9 cellular contexts compared by ENCODE assay signal in the genomic region with DNA sequence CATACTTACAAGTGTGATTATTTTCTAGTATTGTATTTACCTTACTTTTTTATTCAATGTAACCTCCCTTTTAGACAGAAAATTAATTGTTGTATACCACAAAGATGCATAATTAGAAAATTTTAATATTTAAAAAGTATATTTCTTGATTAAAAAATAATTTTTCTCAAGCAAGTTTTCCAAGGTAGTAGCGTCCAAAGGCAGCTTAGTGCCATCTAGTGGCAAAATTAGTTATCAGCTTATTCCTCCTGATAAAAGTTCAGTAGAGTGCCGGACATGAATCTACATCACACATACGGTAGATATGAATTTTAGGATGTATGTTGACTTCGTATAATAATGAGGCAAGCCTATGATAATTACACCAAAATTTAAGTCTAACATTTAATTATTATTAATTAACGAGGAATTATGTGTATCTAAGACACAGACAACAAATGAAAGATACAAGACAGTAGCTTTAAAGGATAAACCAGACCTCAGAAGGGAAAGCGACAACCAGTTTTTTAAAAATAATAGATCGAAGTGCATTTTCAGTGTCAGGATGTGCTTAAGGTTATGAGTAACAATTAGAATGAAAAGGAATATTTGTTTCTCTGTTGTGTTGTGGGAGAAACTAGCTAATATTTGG.
DNase-seq lines count a peak whose midpoint lies in the region; ATAC-seq, FAIRE-seq and TF ChIP-seq lines count a peak whose summit lies in the region.
"Had no signal": no experiment of that assay in that cellular context is flagged by ENCODE, and none has a peak within 500 bp of the region (broad histone marks: within the 10 kb centered on the region; RNA-seq: fewer than 3 reads in every experiment).

No MANE protein-coding gene starts in this region.

- CTCF ChIA-PET in Caco-2 (lab: Charles Lee): interaction anchor here (0.6 to 1.7 kb wide), 2 partner anchors 20 to 276 kb away, joined by 3 to 13 read pairs; no protein-coding TSS in a partner anchor
- CTCF ChIA-PET in activated CD4-positive, alpha-beta memory T cell treated with anti-CD3 and anti-CD28 coated beads, Interleukin-2, amount 10 ng/mL, durations not matched to agents 7 days and 5 days (lab: Charles Lee): interaction anchor here (1.0 to 2.3 kb wide), 4 partner anchors 12 to 704 kb away, joined by 4 to 7 read pairs (median 4); no protein-coding TSS in a partner anchor

- no peak overlapping the region for H3K27ac Mint-ChIP-seq in Caco-2 (ENCODE audit: unreplicated experiment)
- no peak overlapping the region for H3K27ac Mint-ChIP-seq in activated CD4-positive, alpha-beta memory T cell treated with anti-CD3 and anti-CD28 coated beads, Interleukin-2, amount 10 ng/mL, durations not matched to agents 7 days and 5 days

- FAIRE-seq in small intestine (lab: Jason Lieb, UNC): peak; percentile 36

- H3K36me3 Mint-ChIP-seq in Caco-2 (ENCODE audit: insufficient read depth, unreplicated experiment): no peaks in the 10 kb centered on the region
- no peaks in the 10 kb centered on the region for H3K36me3 Mint-ChIP-seq in activated CD4-positive, alpha-beta memory T cell treated with anti-CD3 and anti-CD28 coated beads, Interleukin-2, amount 10 ng/mL, durations not matched to agents 7 days and 5 days (ENCODE audit: low read depth)

- peak; percentile 90 for ATAC-seq in GM19351 (IDR thresholded peaks at IDR 0.05; ENCODE audit: unreplicated experiment)

- H3K27ac ChIP-seq in small intestine (ENCODE audit: low read depth in 1 of 2, low read length in 1 of 2): no peak overlapping the region
- H3K27ac ChIP-seq: SK-N-MC had no signal

- no peak overlapping the region for H3K4me3 Mint-ChIP-seq in Caco-2 (ENCODE audit: unreplicated experiment)
- H3K4me3 Mint-ChIP-seq in activated CD4-positive, alpha-beta memory T cell treated with anti-CD3 and anti-CD28 coated beads, Interleukin-2, amount 10 ng/mL, durations not matched to agents 7 days and 5 days: no peak overlapping the region

- H3K4me3 ChIP-seq in Caco-2 (ENCODE audit: low read depth, low read length) (no peak overlapping the region), small intestine (ENCODE audit: low read depth in 1 of 2, low read length in 2 of 2) (no peak overlapping the region)
- H3K4me3 ChIP-seq: SK-N-MC had no signal

- H3K4me1 ChIP-seq in Caco-2: no peaks in the 10 kb centered on the region
- H3K4me1 ChIP-seq in small intestine (ENCODE audit: control insufficient read depth in 2 of 2, insufficient read depth in 1 of 2, low read depth in 1 of 2, low read length in 1 of 2): no peaks in the 10 kb centered on the region

- TF ChIP-seq CTCF in Caco-2 (IDR thresholded peaks at IDR 0.05; ENCODE audit: insufficient read depth in 1 of 2, low read depth in 1 of 2, low read length in 1 of 2, severe bottlenecking in 1 of 2, unreplicated experiment in 1 of 2): peak; percentile 57 to 65

- no peaks in the 10 kb centered on the region for H3K9me3 Mint-ChIP-seq in Caco-2 (ENCODE audit: unreplicated experiment)
- H3K9me3 Mint-ChIP-seq in activated CD4-positive, alpha-beta memory T cell treated with anti-CD3 and anti-CD28 coated beads, Interleukin-2, amount 10 ng/mL, durations not matched to agents 7 days and 5 days: peaks cover 5% of the 10 kb centered on the region

- DNase-seq in Caco-2 (peak in 1 of 2 experiments; percentile 19), HT-29 (ENCODE audit: low spot score) (peak; percentile 19), SHP77 treated with DMSO at 0.1 percent for 48 hours (lab: John Stamatoyannopoulos, UW) (peak; percentile 66), fibroblast of the conjunctiva (ENCODE audit: low read depth) (peak; percentile 44), small intestine (peak; percentile 38), T-helper 9 cell (no peak)
- no peak for DNase-seq in activated CD4-positive, alpha-beta memory T cell treated with anti-CD3 and anti-CD28 coated beads, Interleukin-2, amount 10 ng/mL, durations not matched to agents 7 days and 5 days

- no peaks in the 10 kb centered on the region for H3K9me3 ChIP-seq in Caco-2
- no peaks in the 10 kb centered on the region for H3K9me3 ChIP-seq in small intestine (ENCODE audit: control insufficient read depth, low read depth)

- POLR2A ChIA-PET in Caco-2 (lab: Charles Lee): no interaction called here
- POLR2A ChIA-PET in activated CD4-positive, alpha-beta memory T cell treated with anti-CD3 and anti-CD28 coated beads, Interleukin-2, amount 10 ng/mL, durations not matched to agents 7 days and 5 days (lab: Charles Lee): no interaction called here

- WGBS in small intestine, 3 donors: 18 to 26% (median 19%) methylated on average over 7 of the region's 7 CpGs

- H3K36me3 ChIP-seq in Caco-2 (ENCODE audit: control insufficient read depth, insufficient read depth, low read length) (no peaks in the 10 kb centered on the region), small intestine (ENCODE audit: control insufficient read depth in 2 of 2, insufficient read depth in 2 of 2, low read length in 2 of 2) (no peaks in the 10 kb centered on the region)

- no peaks in the 10 kb centered on the region for H3K4me1 Mint-ChIP-seq in Caco-2 (ENCODE audit: low read depth, unreplicated experiment)
- no peaks in the 10 kb centered on the region for H3K4me1 Mint-ChIP-seq in activated CD4-positive, alpha-beta memory T cell treated with anti-CD3 and anti-CD28 coated beads, Interleukin-2, amount 10 ng/mL, durations not matched to agents 7 days and 5 days

- H3K27me3 ChIP-seq in Caco-2 (replicated peaks; ENCODE audit: control insufficient read depth, insufficient read depth, low read length) (no peaks in the 10 kb centered on the region), small intestine (ENCODE audit: control insufficient read depth in 2 of 2, insufficient read depth in 2 of 2, low read length in 2 of 2) (no peaks in the 10 kb centered on the region)

- H3K27me3 Mint-ChIP-seq in Caco-2 (ENCODE audit: insufficient read depth, unreplicated experiment): peaks cover 3% of the 10 kb centered on the region
- no peaks in the 10 kb centered on the region for H3K27me3 Mint-ChIP-seq in activated CD4-positive, alpha-beta memory T cell treated with anti-CD3 and anti-CD28 coated beads, Interleukin-2, amount 10 ng/mL, durations not matched to agents 7 days and 5 days

- no TSS peak for BruUV-seq in Caco-2 (replicated peaks; lab: Mats Ljungman, UMichigan)

- intact Hi-C loops in Caco-2 (cut with micrococcal nuclease; ENCODE audit: unreplicated experiment): loop anchor here (1.0 kb wide), 1 partner anchor 276 kb away; no protein-coding TSS in a partner anchor

Comparison
In these comparisons a context has a peak if more than half of its experiments do, and no peak if none do; other contexts are left out.
1. DNase-seq: peak in HT-29 (single experiment), SHP77 treated with DMSO at 0.1 percent for 48 hours (single experiment), fibroblast of the conjunctiva (single experiment) and small intestine (single experiment); none in activated CD4-positive, alpha-beta memory T cell treated with anti-CD3 and anti-CD28 coated beads, Interleukin-2, amount 10 ng/mL, durations not matched to agents 7 days and 5 days (single experiment) and T-helper 9 cell (single experiment).